In the genomic region with DNA sequence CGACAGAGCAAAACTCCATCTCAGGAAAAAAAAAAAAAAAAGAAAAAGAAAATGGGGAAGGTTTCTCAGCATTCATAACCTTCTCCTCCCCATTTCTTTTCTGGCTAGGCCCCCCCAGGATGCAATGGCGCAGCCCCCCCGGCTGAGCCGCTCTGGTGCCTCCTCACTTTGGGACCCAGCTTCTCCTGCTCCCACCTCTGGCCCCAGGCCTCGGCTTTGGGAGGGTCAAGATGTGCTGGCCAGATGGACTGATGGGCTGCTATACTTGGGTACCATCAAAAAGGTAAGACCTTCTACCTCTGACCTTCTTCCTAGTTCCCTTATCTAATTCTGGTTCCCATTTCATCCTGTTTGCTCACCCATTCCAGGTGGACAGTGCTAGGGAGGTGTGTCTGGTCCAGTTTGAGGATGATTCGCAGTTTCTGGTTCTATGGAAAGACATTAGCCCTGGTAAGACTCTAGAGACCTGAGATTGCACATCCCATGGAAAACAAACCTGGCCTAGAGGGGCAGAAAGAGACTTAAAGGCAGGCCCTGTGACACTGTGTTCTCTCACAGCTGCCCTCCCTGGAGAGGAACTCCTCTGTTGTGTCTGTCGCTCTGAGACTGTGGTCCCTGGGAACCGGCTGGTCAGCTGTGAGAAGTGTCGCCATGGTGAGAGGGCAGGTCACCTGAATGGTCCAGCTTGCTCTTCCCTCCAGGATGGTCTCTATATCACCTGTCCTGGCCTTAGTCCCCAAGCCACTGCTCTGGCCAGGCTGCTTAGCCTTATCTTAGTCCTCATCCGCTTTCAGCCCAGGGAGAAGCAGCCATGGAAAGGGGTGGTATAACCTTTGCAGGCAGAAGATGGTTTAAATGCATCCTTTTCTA, we compare ENCODE assay signal across 1 cellular context.
TF ChIP-seq lines count a peak whose summit lies in the region.

No MANE protein-coding gene starts in this region.

TF ChIP-seq in HCT116, 20 proteins besides CTCF, POLR2A, EP300 and RAD21 (continued from another document):
- TF ChIP-seq, protein P1, sequence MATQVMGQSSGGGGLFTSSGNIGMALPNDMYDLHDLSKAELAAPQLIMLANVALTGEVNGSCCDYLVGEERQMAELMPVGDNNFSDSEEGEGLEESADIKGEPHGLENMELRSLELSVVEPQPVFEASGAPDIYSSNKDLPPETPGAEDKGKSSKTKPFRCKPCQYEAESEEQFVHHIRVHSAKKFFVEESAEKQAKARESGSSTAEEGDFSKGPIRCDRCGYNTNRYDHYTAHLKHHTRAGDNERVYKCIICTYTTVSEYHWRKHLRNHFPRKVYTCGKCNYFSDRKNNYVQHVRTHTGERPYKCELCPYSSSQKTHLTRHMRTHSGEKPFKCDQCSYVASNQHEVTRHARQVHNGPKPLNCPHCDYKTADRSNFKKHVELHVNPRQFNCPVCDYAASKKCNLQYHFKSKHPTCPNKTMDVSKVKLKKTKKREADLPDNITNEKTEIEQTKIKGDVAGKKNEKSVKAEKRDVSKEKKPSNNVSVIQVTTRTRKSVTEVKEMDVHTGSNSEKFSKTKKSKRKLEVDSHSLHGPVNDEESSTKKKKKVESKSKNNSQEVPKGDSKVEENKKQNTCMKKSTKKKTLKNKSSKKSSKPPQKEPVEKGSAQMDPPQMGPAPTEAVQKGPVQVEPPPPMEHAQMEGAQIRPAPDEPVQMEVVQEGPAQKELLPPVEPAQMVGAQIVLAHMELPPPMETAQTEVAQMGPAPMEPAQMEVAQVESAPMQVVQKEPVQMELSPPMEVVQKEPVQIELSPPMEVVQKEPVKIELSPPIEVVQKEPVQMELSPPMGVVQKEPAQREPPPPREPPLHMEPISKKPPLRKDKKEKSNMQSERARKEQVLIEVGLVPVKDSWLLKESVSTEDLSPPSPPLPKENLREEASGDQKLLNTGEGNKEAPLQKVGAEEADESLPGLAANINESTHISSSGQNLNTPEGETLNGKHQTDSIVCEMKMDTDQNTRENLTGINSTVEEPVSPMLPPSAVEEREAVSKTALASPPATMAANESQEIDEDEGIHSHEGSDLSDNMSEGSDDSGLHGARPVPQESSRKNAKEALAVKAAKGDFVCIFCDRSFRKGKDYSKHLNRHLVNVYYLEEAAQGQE (IDR thresholded peaks at IDR 0.05; ENCODE audit: low read depth): no peak
- no peak for TF ChIP-seq JUND (IDR thresholded peaks at IDR 0.05)
